8 cellular contexts compared by ENCODE assay signal in genomic region chr7:128209229-128210035, GRCh38. TPM values are rescaled to one million over a fixed set of nuclear protein-coding genes. Genes with fewer than 3 reads are reported as not detected.
DNase-seq lines count a peak whose midpoint lies in the region; ATAC-seq and TF ChIP-seq lines count a peak whose summit lies in the region.

No MANE protein-coding gene starts in this region.

- TF ChIP-seq RAD21 in liver (IDR thresholded peaks at IDR 0.05): peak; percentile 100

- intact Hi-C loops in colonic mucosa (cut with DNase I): loop anchor here (2.0 to 10.0 kb wide), 3 partner anchors 75 to 501 kb away; partner anchors contain the start of gene LRRC4

- ATAC-seq in HG02973 (IDR thresholded peaks at IDR 0.05; ENCODE audit: unreplicated experiment): peak; percentile 72

- H3K9ac ChIP-seq in colonic mucosa (ENCODE audit: low read depth in 2 of 2, low read length in 2 of 2): no peak overlapping the region
- no peak overlapping the region for H3K9ac ChIP-seq in liver (ENCODE audit: low read depth in 1 of 2, low read length in 2 of 2)

- H3K27me3 ChIP-seq in colonic mucosa (no peaks in the 10 kb centered on the region), liver (ENCODE audit: control insufficient read depth in 4 of 4, insufficient read depth in 4 of 4, low read length in 3 of 4) (no peaks in the 10 kb centered on the region)

- no peaks in the 10 kb centered on the region for H3K36me3 ChIP-seq in colonic mucosa
- no peaks in the 10 kb centered on the region for H3K36me3 ChIP-seq in liver (ENCODE audit: control insufficient read depth in 4 of 4, insufficient read depth in 3 of 4, low read depth in 1 of 4, low read length in 3 of 4)

- DNase-seq in NCI-H345 treated with DMSO at 0.1 percent for 48 hours (lab: John Stamatoyannopoulos, UW; ENCODE audit: unreplicated experiment): peak; percentile 65
- DNase-seq in activated CD4-positive, alpha-beta T cell treated with anti-CD3 and anti-CD28 coated beads for 48 hours: peak; percentile 77
- DNase-seq in colonic mucosa: peak; percentile 69
- DNase-seq in stimulated activated CD4-positive, alpha-beta T cell treated with anti-CD3 and anti-CD28 coated beads, TNF-alpha, amount 100 ng/mL, for 1 hour (ENCODE audit: low read depth in 3 of 3, low spot score in 1 of 3): peak; percentile 19 to 46 (median 46)
- DNase-seq in GOT3 (lab: John Stamatoyannopoulos, UW): no peak

- 36% methylated on average over 28 of the region's 28 CpGs for WGBS in liver

- TF ChIP-seq CTCF in GM12872 (IDR thresholded peaks at IDR 0.05; ENCODE audit: insufficient read depth, low read depth, low read length) (peak; percentile 99), colonic mucosa (IDR thresholded peaks at IDR 0.05) (peak; percentile 97), liver (IDR thresholded peaks at IDR 0.05; ENCODE audit: low read depth, low read length, missing input control) (peak; percentile 99)

- H3K27ac ChIP-seq in colonic mucosa: no peak overlapping the region
- no peak overlapping the region for H3K27ac ChIP-seq in liver (ENCODE audit: low read depth in 1 of 2, low read length in 2 of 2)

- H3K9me3 ChIP-seq in colonic mucosa: no peaks in the 10 kb centered on the region
- no peaks in the 10 kb centered on the region for H3K9me3 ChIP-seq in liver (ENCODE audit: control insufficient read depth in 4 of 4, low read length in 3 of 4)

- H3K4me1 ChIP-seq in colonic mucosa (no peaks in the 10 kb centered on the region), liver (ENCODE audit: control insufficient read depth in 4 of 4, insufficient read depth in 4 of 4, low read length in 3 of 4) (no peaks in the 10 kb centered on the region)

- H3K4me3 ChIP-seq in colonic mucosa (no peak overlapping the region), liver (ENCODE audit: low read depth in 1 of 3, low read length in 3 of 3) (no peak overlapping the region)

TF ChIP-seq in liver, 16 proteins besides CTCF, POLR2A, EP300 and RAD21:
- TF ChIP-seq HNF4G (IDR thresholded peaks at IDR 0.05) (no peak), NR2F2 (IDR thresholded peaks at IDR 0.05) (no peak), ZBTB33 (IDR thresholded peaks at IDR 0.05) (no peak), RXRA (IDR thresholded peaks at IDR 0.05) (no peak), REST (IDR thresholded peaks at IDR 0.05) (no peak), YY1 (IDR thresholded peaks at IDR 0.05) (no peak), TAF1 (conservative IDR thresholded peaks at IDR 0.05) (no peak), FOXA2 (IDR thresholded peaks at IDR 0.05) (no peak), SP1 (IDR thresholded peaks at IDR 0.05) (no peak), GABPA (IDR thresholded peaks at IDR 0.05 in 1 of 2, conservative IDR thresholded peaks at IDR 0.05 in 1 of 2) (no peak), JUND (IDR thresholded peaks at IDR 0.05) (no peak)
- TF ChIP-seq, protein P1, sequence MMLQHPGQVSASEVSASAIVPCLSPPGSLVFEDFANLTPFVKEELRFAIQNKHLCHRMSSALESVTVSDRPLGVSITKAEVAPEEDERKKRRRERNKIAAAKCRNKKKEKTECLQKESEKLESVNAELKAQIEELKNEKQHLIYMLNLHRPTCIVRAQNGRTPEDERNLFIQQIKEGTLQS (IDR thresholded peaks at IDR 0.05): no peak
TF ChIP-seq in liver: peak in this region for 0.

RNA-seq across cellular contexts. Expression of gene LEP, which starts 31.6 kb away (rescaled TPM):
- total RNA-seq in colonic mucosa: under 1 TPM in 1 of 2 donors, not detected in 1; 0.07 TPM
- not detected for total RNA-seq in liver
- polyA plus RNA-seq in liver: under 1 TPM in 1 of 2 donors, not detected in 1; 0.02 TPM
